ENCODE assay signal across 9 cellular contexts in the genomic region with DNA sequence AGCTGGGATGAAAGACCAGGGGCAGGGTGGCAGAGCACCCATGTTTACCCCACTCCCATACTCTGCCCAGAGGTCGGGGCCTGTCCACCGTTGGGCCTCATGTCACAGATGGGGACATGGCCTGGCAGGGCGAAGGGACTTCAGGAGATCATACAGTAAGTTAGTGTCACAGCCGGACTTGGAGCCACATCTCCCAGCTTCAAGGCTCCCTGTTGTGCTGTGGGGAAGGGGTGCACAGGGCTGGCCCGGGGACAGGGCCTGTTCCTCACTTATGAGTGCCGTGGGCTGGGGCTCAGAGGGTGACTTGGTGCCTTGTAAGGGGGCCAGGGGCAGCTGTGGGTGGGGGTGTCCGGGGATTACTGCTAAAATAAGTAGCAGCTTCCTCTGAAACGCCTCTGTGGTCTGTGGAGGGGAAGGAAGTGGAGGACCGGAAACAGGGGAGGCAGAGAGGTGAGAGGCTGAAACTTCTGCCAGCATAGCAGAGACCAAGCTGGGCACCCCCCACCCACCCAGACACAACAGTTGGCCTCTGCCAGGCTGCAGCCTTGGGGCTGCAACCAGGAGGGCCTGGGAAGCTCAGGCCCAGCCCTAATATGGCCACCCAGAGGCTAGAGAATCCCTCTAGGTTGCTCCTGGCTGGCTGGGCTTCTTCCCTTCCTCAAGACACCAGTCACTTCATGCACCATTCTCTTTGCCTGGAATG.
DNase-seq lines count a peak whose midpoint lies in the region; ATAC-seq, FAIRE-seq and TF ChIP-seq lines count a peak whose summit lies in the region.
"Had no signal": no experiment of that assay in that cellular context is flagged by ENCODE, and none has a peak within 500 bp of the region (broad histone marks: within the 10 kb centered on the region; RNA-seq: fewer than 3 reads in every experiment).

No MANE protein-coding gene starts in this region.

- peaks cover 72% of the 10 kb centered on the region for H3K4me1 Mint-ChIP-seq in activated naive CD8-positive, alpha-beta T cell treated with anti-CD3 and anti-CD28 coated beads, Interleukin-2, amount 50 U/mL, for 24 hours

- H3K27me3 ChIP-seq in RWPE2 (ENCODE audit: insufficient read depth, poor library complexity, severe bottlenecking) = no peaks in the 10 kb centered on the region
- H3K27me3 ChIP-seq: tibial artery had no signal

- peak; percentile 51 for DNase-seq in RWPE2 (ENCODE audit: low spot score)
- peak; percentile 80 for DNase-seq in activated naive CD8-positive, alpha-beta T cell treated with anti-CD3 and anti-CD28 coated beads, Interleukin-2, amount 50 U/mL, for 24 hours
- peak; percentile 25 for DNase-seq in putamen (ENCODE audit: low spot score)
- no peak for DNase-seq in NCI-H446 (lab: John Stamatoyannopoulos, UW)
- DNase-seq in D721Med (ENCODE audit: insufficient read length, low spot score) = no peak
- DNase-seq in iPS-NIHi11 (ENCODE audit: low spot score) = no peak

- peaks cover 2% of the 10 kb centered on the region for H3K27me3 Mint-ChIP-seq in activated naive CD8-positive, alpha-beta T cell treated with anti-CD3 and anti-CD28 coated beads, Interleukin-2, amount 50 U/mL, for 24 hours

- no peak for FAIRE-seq in D721Med (lab: Jason Lieb, UNC)

- H3K9me3 Mint-ChIP-seq in activated naive CD8-positive, alpha-beta T cell treated with anti-CD3 and anti-CD28 coated beads, Interleukin-2, amount 50 U/mL, for 24 hours = no peaks in the 10 kb centered on the region

- H3K36me3 ChIP-seq in RWPE2 (ENCODE audit: low read depth) = no peaks in the 10 kb centered on the region
- H3K36me3 ChIP-seq: tibial artery had no signal

- TF ChIP-seq CTCF in RWPE2 (IDR thresholded peaks at IDR 0.05; ENCODE audit: poor library complexity, severe bottlenecking) (no peak), D721Med (IDR thresholded peaks at IDR 0.05; ENCODE audit: insufficient read depth, missing control alignments) (no peak)

- peaks cover 2% of the 10 kb centered on the region for H3K4me1 ChIP-seq in RWPE2 (ENCODE audit: insufficient read depth, poor library complexity, severe bottlenecking)

- no peaks in the 10 kb centered on the region for H3K36me3 Mint-ChIP-seq in activated naive CD8-positive, alpha-beta T cell treated with anti-CD3 and anti-CD28 coated beads, Interleukin-2, amount 50 U/mL, for 24 hours (ENCODE audit: low read depth)

- H3K27ac ChIP-seq in RWPE2 (ENCODE audit: poor library complexity, severe bottlenecking) = no peak overlapping the region
- H3K27ac ChIP-seq: tibial artery had no signal

- peak overlapping the region; percentile 91 for H3K27ac Mint-ChIP-seq in activated naive CD8-positive, alpha-beta T cell treated with anti-CD3 and anti-CD28 coated beads, Interleukin-2, amount 50 U/mL, for 24 hours

- H3K9me3 ChIP-seq in RWPE2 (ENCODE audit: severe bottlenecking) = no peaks in the 10 kb centered on the region
- H3K9me3 ChIP-seq: tibial artery had no signal

- peak overlapping the region; percentile 68 for H3K4me3 Mint-ChIP-seq in activated naive CD8-positive, alpha-beta T cell treated with anti-CD3 and anti-CD28 coated beads, Interleukin-2, amount 50 U/mL, for 24 hours

- peak; percentile 31 for ATAC-seq in GM21423 (IDR thresholded peaks at IDR 0.05; ENCODE audit: unreplicated experiment)
- ATAC-seq in RWPE2 (ENCODE audit: low read depth) = no peak
- ATAC-seq in activated naive CD8-positive, alpha-beta T cell treated with anti-CD3 and anti-CD28 coated beads, Interleukin-2, amount 50 U/mL, for 24 hours = peak; percentile 81
- no peak for ATAC-seq in HG03521 (IDR thresholded peaks at IDR 0.05; ENCODE audit: unreplicated experiment)

- no peak overlapping the region for H3K4me3 ChIP-seq in RWPE2 (ENCODE audit: severe bottlenecking)
- H3K4me3 ChIP-seq: tibial artery had no signal

Comparison
In these comparisons a context has a peak if more than half of its experiments do, and no peak if none do; other contexts are left out.
1. ATAC-seq: peak in GM21423 (single experiment) and activated naive CD8-positive, alpha-beta T cell treated with anti-CD3 and anti-CD28 coated beads, Interleukin-2, amount 50 U/mL, for 24 hours (single experiment); none in RWPE2 (single experiment) and HG03521 (single experiment).
2. DNase-seq: peak in RWPE2 (single experiment), activated naive CD8-positive, alpha-beta T cell treated with anti-CD3 and anti-CD28 coated beads, Interleukin-2, amount 50 U/mL, for 24 hours (single experiment) and putamen (single experiment); none in NCI-H446 (0 of 2), D721Med (single experiment) and iPS-NIHi11 (single experiment).